In genomic region chr2:241025639-241026038, GRCh38 we compare ENCODE assay signal across 27 cellular contexts. TPM values are rescaled to one million over a fixed set of nuclear protein-coding genes. Genes with fewer than 3 reads are reported as not detected.
A peak's percentile ranks its signal among the peaks of the same experiment; 100 is the strongest.
DNase-seq lines count a peak whose midpoint lies in the region; ATAC-seq, FAIRE-seq and TF ChIP-seq lines count a peak whose summit lies in the region.
"Had no signal": no experiment of that assay in that cellular context is flagged by ENCODE, and none has a peak within 500 bp of the region (broad histone marks: within the 10 kb centered on the region; RNA-seq: fewer than 3 reads in every experiment).

No MANE protein-coding gene starts in this region.

- WGBS in GM12878 (ENCODE audit: insufficient coverage, insufficient replicate concordance, low lambda C conversion rate, missing lambda C conversion rate), result 92% methylated on average over 1 of the region's 1 CpG
- WGBS in tibial nerve, 2 donors, result 67 to 74% methylated on average over 1 of the region's 1 CpG

- SMC1A ChIA-PET in GM12878 (lab: Charles Lee; ENCODE audit: uncharacterized antibody, unreplicated experiment), result no interaction called here

- RAD21 ChIA-PET in GM12878 (lab: Charles Lee; ENCODE audit: unreplicated experiment), result no interaction called here

- H3K79me2 ChIP-seq in GM12878 (ENCODE audit: control insufficient read depth, insufficient read depth, low read length), result no peaks in the 10 kb centered on the region

- H3K27ac ChIP-seq in GM12878 (ENCODE audit: control insufficient read depth, insufficient read depth), result no peak overlapping the region
- no peak overlapping the region for H3K27ac ChIP-seq in tibial nerve
- H3K27ac ChIP-seq: BLaER1, RWPE1, SK-N-MC had no signal

- H3K4me3 ChIP-seq in GM12878 (no peak overlapping the region), tibial nerve (no peak overlapping the region)
- H3K4me3 ChIP-seq: BLaER1, MG63, SK-N-MC had no signal

- no peak overlapping the region for H2AFZ ChIP-seq in GM12878 (ENCODE audit: control insufficient read depth, low read depth, low read length)

- BruUV-seq in GM12878 (replicated peaks; lab: Mats Ljungman, UMichigan), result no TSS peak

- DNase-seq in DMS79 treated with DMSO at 0.1 percent for 48 hours (lab: John Stamatoyannopoulos, UW), result peak; percentile 3
- DNase-seq in DMS79 (lab: John Stamatoyannopoulos, UW), result no peak
- no peak for DNase-seq in HEK293T (ENCODE audit: extremely low spot score)
- no peak for DNase-seq in GM12878 (ENCODE audit: low read depth, low spot score)
- peak; percentile 17 for DNase-seq in myocyte (ENCODE audit: low read depth)
- no peak for DNase-seq in stimulated activated effector memory CD8-positive, alpha-beta T cell treated with anti-CD3 and anti-CD28 coated beads, Interleukin-12 subunit alpha, Interleukin-12 subunit beta, amount 100 ng/mL, for 72 hours (ENCODE audit: low spot score in 2 of 2)
- no peak for DNase-seq in tibial nerve (ENCODE audit: low spot score in 2 of 2)
- DNase-seq in SHP77 treated with DMSO at 0.1 percent for 48 hours (lab: John Stamatoyannopoulos, UW), result no peak
- DNase-seq: 8988T; CD4-positive, CD25-positive, alpha-beta regulatory T cell; DMS153; GF-D8; KBM-7; MG63; NCI-H1105 treated with DMSO at 0.1 percent for 48 hours; NCI-H146; NCI-H1930; NCI-H2227 treated with DMSO at 0.1 percent for 48 hours; NCI-H510A; NCI-H69; SIG-M5 had no signal

- no peaks in the 10 kb centered on the region for H3K36me3 Mint-ChIP-seq in stimulated activated effector memory CD8-positive, alpha-beta T cell treated with anti-CD3 and anti-CD28 coated beads, Interleukin-12 subunit alpha, Interleukin-12 subunit beta, amount 100 ng/mL, for 72 hours

- H3K4me1 Mint-ChIP-seq in stimulated activated effector memory CD8-positive, alpha-beta T cell treated with anti-CD3 and anti-CD28 coated beads, Interleukin-12 subunit alpha, Interleukin-12 subunit beta, amount 100 ng/mL, for 72 hours, result no peaks in the 10 kb centered on the region

- H3K9me3 ChIP-seq in GM12878 (replicated peaks; ENCODE audit: control insufficient read depth, insufficient read depth, low read length), result peaks cover 7% of the 10 kb centered on the region; the same call in 2 of the 3 replicates
- H3K9me3 ChIP-seq in tibial nerve, result peaks cover 0 to 46% (median 5%) of the 10 kb centered on the region in 4 donors

- FAIRE-seq in GM12878 (lab: Jason Lieb, UNC), result no peak
- FAIRE-seq: GM12892, GM19239 had no signal

- H3K27ac Mint-ChIP-seq in stimulated activated effector memory CD8-positive, alpha-beta T cell treated with anti-CD3 and anti-CD28 coated beads, Interleukin-12 subunit alpha, Interleukin-12 subunit beta, amount 100 ng/mL, for 72 hours, result no peak overlapping the region

- H3K9me3 Mint-ChIP-seq in stimulated activated effector memory CD8-positive, alpha-beta T cell treated with anti-CD3 and anti-CD28 coated beads, Interleukin-12 subunit alpha, Interleukin-12 subunit beta, amount 100 ng/mL, for 72 hours, result peaks cover 16% of the 10 kb centered on the region

- no peak for TF ChIP-seq POLR2A in GM12878 (IDR thresholded peaks at IDR 0.05; ENCODE audit: low read depth, low read length)
- no peak for TF ChIP-seq POLR2A in tibial nerve (IDR thresholded peaks at IDR 0.05)

- no peak for TF ChIP-seq EP300 in GM12878 (IDR thresholded peaks at IDR 0.05; ENCODE audit: borderline replicate concordance in 1 of 2, control insufficient read depth in 1 of 2, low read depth in 2 of 2, low read length in 2 of 2)
- no peak for TF ChIP-seq EP300 in tibial nerve (IDR thresholded peaks at IDR 0.05)

- H4K20me1 ChIP-seq in GM12878 (ENCODE audit: control insufficient read depth, insufficient read depth), result no peaks in the 10 kb centered on the region
- H4K20me1 ChIP-seq: BLaER1 had no signal

- CTCF ChIA-PET in HEK293T (lab: Yijun Ruan, JAX), result no interaction called here
- CTCF ChIA-PET in GM12878 (lab: Yijun Ruan, JAX), result no interaction called here

- in situ Hi-C loops in GM12878 (cut with MboI), result no loop called here

- no peak overlapping the region for H3K9ac ChIP-seq in GM12878 (ENCODE audit: control insufficient read depth, insufficient read depth, low read length)
- H3K9ac ChIP-seq: BLaER1 had no signal

- TF ChIP-seq RAD21 in GM12878 (IDR thresholded peaks at IDR 0.05; ENCODE audit: insufficient read depth, low read depth, low read length), result no peak

- H3K27me3 ChIP-seq in GM12878 (replicated peaks in 1 of 2; ENCODE audit: control insufficient read depth in 2 of 2, insufficient read depth in 2 of 2, low read length in 1 of 2), result no peaks in the 10 kb centered on the region; a peak in 2 of 4 replicates
- no peaks in the 10 kb centered on the region for H3K27me3 ChIP-seq in tibial nerve
- H3K27me3 ChIP-seq: BLaER1, MG63 had no signal

- intact Hi-C loops in GM12878 (cut with micrococcal nuclease; ENCODE audit: unreplicated experiment), result no loop called here

- no peak overlapping the region for H3K4me3 Mint-ChIP-seq in stimulated activated effector memory CD8-positive, alpha-beta T cell treated with anti-CD3 and anti-CD28 coated beads, Interleukin-12 subunit alpha, Interleukin-12 subunit beta, amount 100 ng/mL, for 72 hours

- no peak overlapping the region for H3K4me2 ChIP-seq in GM12878 (ENCODE audit: control insufficient read depth, insufficient read depth)
- H3K4me2 ChIP-seq: BLaER1 had no signal

- H3K36me3 ChIP-seq in GM12878 (ENCODE audit: control insufficient read depth in 2 of 2, insufficient read depth in 2 of 2, low read length in 1 of 2), result no peaks in the 10 kb centered on the region
- H3K36me3 ChIP-seq in tibial nerve, result peaks cover 0 to 41% (median 0%) of the 10 kb centered on the region in 3 donors
- H3K36me3 ChIP-seq: BLaER1, MG63 had no signal

- no peak for TF ChIP-seq CTCF in GM12878 (IDR thresholded peaks at IDR 0.05 in 2 of 3, conservative IDR thresholded peaks at IDR 0.05 in 1 of 3; ENCODE audit: control insufficient read depth in 2 of 3, extremely low read depth in 1 of 3, insufficient read depth in 1 of 3, low read depth in 3 of 3, low read length in 3 of 3)
- no peak for TF ChIP-seq CTCF in tibial nerve (IDR thresholded peaks at IDR 0.05)

- POLR2A ChIA-PET in HEK293T (lab: Yijun Ruan, JAX) (no interaction called here), GM12878 (lab: Charles Lee) (interaction anchor here (0.6 kb wide), 1 partner anchor 893 kb away, joined by 4 read pairs; no protein-coding TSS in a partner anchor)

- ATAC-seq in GM12878, result no peak
- ATAC-seq in stimulated activated effector memory CD8-positive, alpha-beta T cell treated with anti-CD3 and anti-CD28 coated beads, Interleukin-12 subunit alpha, Interleukin-12 subunit beta, amount 100 ng/mL, for 72 hours, result no peak
- ATAC-seq: Panc1 had no signal

- H3K4me1 ChIP-seq in GM12878 (ENCODE audit: control insufficient read depth, insufficient read depth, low read length) (peaks cover 3% of the 10 kb centered on the region), tibial nerve (no peaks in the 10 kb centered on the region)

TF ChIP-seq in HEK293T, 16 proteins besides CTCF, POLR2A, EP300 and RAD21:
- TF ChIP-seq ZNF384 (IDR thresholded peaks at IDR 0.05) (peak; percentile 76), LEF1 (IDR thresholded peaks at IDR 0.05; ENCODE audit: borderline replicate concordance) (no peak)

TF ChIP-seq in GM12878, 131 proteins besides CTCF, POLR2A, EP300 and RAD21:
- no peak for TF ChIP-seq ATF7 (IDR thresholded peaks at IDR 0.05; ENCODE audit: low read depth)
- peak; percentile 92 for TF ChIP-seq CBX5 (IDR thresholded peaks at IDR 0.05; ENCODE audit: low read depth)
TF ChIP-seq in GM12878: peak in this region for 1.

RNA-seq across cellular contexts. Expression of gene SNED1, which starts 27.2 kb away (rescaled TPM):
- total RNA-seq in GM12878 (2013; cell fraction: nucleolus; rRNA removed), result 70.4 and 84.1 TPM in 2 replicates
- total RNA-seq in GM12878 (2014; rRNA removed), result 4.4 and 7.6 TPM in 2 replicates
- total RNA-seq in GM12878 (2014; rRNA removed; fragmentation: Illumina TruSeq; extraction: Trizol), result 3.4 TPM in 2 replicates
- total RNA-seq in GM12878 (2021), result 5.5 and 7.3 TPM in 2 replicates
- polyA plus RNA-seq in GM12878 (2011; ENCODE audit: low read depth), result 0.97 TPM
- 3.6 and 4.4 TPM in 2 replicates for polyA plus RNA-seq in GM12878 (2011; rRNA removed)
- 4.7 and 6.9 TPM in 2 replicates for polyA plus RNA-seq in GM12878 (2011; cell fraction: cytosol; rRNA removed)
- 24.3 and 25.9 TPM in 2 replicates for polyA plus RNA-seq in GM12878 (2011; cell fraction: nucleus; rRNA removed)
- 1.3 and 1.4 TPM in 2 replicates for polyA plus RNA-seq in GM12878 (2012)
- polyA plus RNA-seq in GM12878 (2014; fragmentation: Illumina TruSeq; extraction: Trizol), result 0.17 and 1.3 TPM in 2 replicates
- polyA plus RNA-seq in GM12878 (2014; fragmentation: Nextera tagmentation; extraction: Ambion mirVana), result under 1 TPM; 0.05 to 0.18 TPM
- polyA plus RNA-seq in GM12878 (2014; rRNA removed), result 6.5 and 8.4 TPM in 2 replicates
- 1 to 10 TPM; 1.7 to 2.5 TPM for polyA plus RNA-seq in GM12878 (2016; fragmentation: Nextera tagmentation; extraction: Ambion mirVana)
- 4.2 and 15.9 TPM in 2 replicates for polyA minus RNA-seq in GM12878 (2011; rRNA and poly(A)+ RNA removed)
- 1.1 and 3.3 TPM in 2 replicates for polyA minus RNA-seq in GM12878 (2011; cell fraction: cytosol; rRNA and poly(A)+ RNA removed)
- polyA minus RNA-seq in GM12878 (2011; cell fraction: nucleus; rRNA and poly(A)+ RNA removed), result 14.7 and 21.0 TPM in 2 replicates
- total RNA-seq in myocyte, result 12.5 and 18.5 TPM in 2 replicates
- polyA plus RNA-seq in myocyte (2012), result 12.7 TPM
- total RNA-seq in tibial nerve, result 100 to 1,000 TPM; 116 to 226 (median 141) TPM

Comparison
In these comparisons a context has a peak if more than half of its experiments do, and no peak if none do; other contexts are left out.
1. DNase-seq: peak in DMS79 treated with DMSO at 0.1 percent for 48 hours (single experiment) and myocyte (single experiment); none in DMS79 (single experiment), HEK293T (single experiment), GM12878 (single experiment), stimulated activated effector memory CD8-positive, alpha-beta T cell treated with anti-CD3 and anti-CD28 coated beads, Interleukin-12 subunit alpha, Interleukin-12 subunit beta, amount 100 ng/mL, for 72 hours (0 of 2), tibial nerve (0 of 2) and SHP77 treated with DMSO at 0.1 percent for 48 hours (single experiment).